Comparison of ENCODE assay signal across 12 cellular contexts in the genomic region with DNA sequence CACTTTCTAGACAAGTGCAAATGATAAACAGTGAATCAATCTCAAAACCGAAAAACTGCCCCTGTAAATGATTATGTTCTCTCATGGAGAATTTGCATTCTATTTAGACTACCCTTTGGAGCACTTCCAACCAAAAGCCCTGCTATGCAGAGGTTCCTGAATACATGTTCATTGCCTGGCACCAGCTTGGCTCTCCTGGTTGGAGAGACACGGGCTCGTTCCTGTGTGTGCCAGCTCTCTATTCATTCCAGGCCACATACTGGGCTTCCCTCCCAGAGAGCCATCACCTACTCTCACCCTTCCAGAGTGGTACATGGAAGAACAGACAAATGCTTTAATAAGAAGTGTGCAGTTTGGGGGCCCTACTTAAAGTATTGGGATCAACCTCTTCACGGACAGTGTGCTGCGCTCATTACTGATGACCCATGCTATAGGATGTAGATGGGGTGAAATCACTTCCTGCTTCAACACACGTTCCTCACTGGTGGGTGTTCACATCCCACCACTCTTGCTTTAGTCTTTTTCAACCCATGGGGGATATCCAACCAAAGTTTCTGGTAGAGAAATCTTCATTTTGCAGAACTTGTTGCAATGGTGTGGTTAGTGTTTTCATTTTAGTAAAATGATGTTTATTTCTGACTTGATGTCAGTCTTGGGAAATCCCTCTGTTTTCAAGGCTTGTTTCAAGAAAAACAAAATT. TPM values are rescaled to one million over a fixed set of nuclear protein-coding genes. Genes with fewer than 3 reads are reported as not detected.
DNase-seq lines count a peak whose midpoint lies in the region; ATAC-seq and TF ChIP-seq lines count a peak whose summit lies in the region.
"Had no signal": no experiment of that assay in that cellular context is flagged by ENCODE, and none has a peak within 500 bp of the region (broad histone marks: within the 10 kb centered on the region; RNA-seq: fewer than 3 reads in every experiment).

No MANE protein-coding gene starts in this region.

- H4K91ac ChIP-seq in trophoblast cell (ENCODE audit: low read depth, low read length), result peak overlapping the region; percentile 84

- peak overlapping the region; percentile 79 for H2BK5ac ChIP-seq in trophoblast cell (ENCODE audit: low read depth, low read length, poor library complexity)

- H3K36me3 ChIP-seq in gastroesophageal sphincter (no peaks in the 10 kb centered on the region), trophoblast cell (ENCODE audit: control insufficient read depth in 1 of 2, insufficient read depth in 2 of 2, low read length in 2 of 2) (peaks cover 5 to 9% of the 10 kb centered on the region in 2 experiments)

- peak overlapping the region; percentile 77 for H3K14ac ChIP-seq in trophoblast cell (ENCODE audit: low read length)

- peak overlapping the region; percentile 67 to 92 (median 86) for H3K27ac ChIP-seq in gastroesophageal sphincter
- peak overlapping the region; percentile 100 for H3K27ac ChIP-seq in trophoblast cell (ENCODE audit: low read depth, low read length)

- intact Hi-C loops in Right ventricle myocardium superior (cut with DNase I) (loop anchor here (5.0 kb wide), 1 partner anchor 36 kb away; no protein-coding TSS in a partner anchor), cardiac septum (cut with DNase I) (loop anchor here (5.0 kb wide), 1 partner anchor 91 kb away; no protein-coding TSS in a partner anchor)

- H3K9ac ChIP-seq in trophoblast cell (ENCODE audit: low read length), result no peak overlapping the region

- H2BK120ac ChIP-seq in trophoblast cell (ENCODE audit: insufficient read depth, low read length, poor library complexity), result peak overlapping the region; percentile 95

- TF ChIP-seq EP300 in gastroesophageal sphincter (IDR thresholded peaks at IDR 0.05), result no peak

- H3K79me2 ChIP-seq in trophoblast cell (ENCODE audit: control insufficient read depth, insufficient read depth, low read length, poor library complexity), result peaks cover 14% of the 10 kb centered on the region

- H3K36me3 Mint-ChIP-seq in activated naive CD8-positive, alpha-beta T cell treated with anti-CD3 and anti-CD28 coated beads, Interleukin-2, amount 50 U/mL, for 24 hours (ENCODE audit: low read depth), result no peaks in the 10 kb centered on the region

- H2AFZ ChIP-seq in trophoblast cell (ENCODE audit: insufficient read depth, low read length, poor library complexity), result peak overlapping the region; percentile 1

- H3K79me1 ChIP-seq in trophoblast cell (ENCODE audit: low read length), result peaks cover 48% of the 10 kb centered on the region

- H3K27me3 ChIP-seq in gastroesophageal sphincter (no peaks in the 10 kb centered on the region), trophoblast cell (ENCODE audit: insufficient read depth, low read length) (no peaks in the 10 kb centered on the region)

- H3K27me3 Mint-ChIP-seq in activated naive CD8-positive, alpha-beta T cell treated with anti-CD3 and anti-CD28 coated beads, Interleukin-2, amount 50 U/mL, for 24 hours, result no peaks in the 10 kb centered on the region

- 43 to 75% methylated on average over 1 to 4 of the region's 6 CpGs for WGBS in gastroesophageal sphincter (ENCODE audit: low coverage in 1 of 2), 2 donors
- WGBS in trophoblast cell (ENCODE audit: extremely low coverage, insufficient coverage, insufficient read length), result no CpG with 5 or more reads among the region's 6 CpGs

- H3K9me3 ChIP-seq in gastroesophageal sphincter (no peaks in the 10 kb centered on the region), trophoblast cell (ENCODE audit: insufficient read depth, low read depth, low read length) (peaks cover 2% of the 10 kb centered on the region)

- peak overlapping the region; percentile 88 for H3K18ac ChIP-seq in trophoblast cell (ENCODE audit: low read length)

- H3K4me3 ChIP-seq in gastroesophageal sphincter (peak overlapping the region in 1 of 2 donors; percentile 11), trophoblast cell (ENCODE audit: low read depth, low read length) (no peak overlapping the region)

- peak overlapping the region; percentile 72 for H2BK12ac ChIP-seq in trophoblast cell (ENCODE audit: low read length)

- peak overlapping the region; percentile 48 for H4K8ac ChIP-seq in trophoblast cell (ENCODE audit: low read depth, low read length)

- peak overlapping the region; percentile 40 for H2AK5ac ChIP-seq in trophoblast cell (ENCODE audit: low read length)

- H4K12ac ChIP-seq in trophoblast cell (ENCODE audit: low read depth, low read length), result no peak overlapping the region

- no peak for TF ChIP-seq POLR2A in gastroesophageal sphincter (IDR thresholded peaks at IDR 0.05)

- H3K4me1 ChIP-seq in gastroesophageal sphincter (peaks cover 9 to 92% (median 34%) of the 10 kb centered on the region in 3 donors), trophoblast cell (ENCODE audit: control insufficient read depth in 1 of 2, insufficient read depth in 2 of 2, low read length in 2 of 2) (peaks cover 44 to 45% of the 10 kb centered on the region in 2 experiments)

- H3K9me3 Mint-ChIP-seq in activated naive CD8-positive, alpha-beta T cell treated with anti-CD3 and anti-CD28 coated beads, Interleukin-2, amount 50 U/mL, for 24 hours, result no peaks in the 10 kb centered on the region

- DNase-seq in Right ventricle myocardium superior (peak; percentile 61), cardiac septum (ENCODE audit: low spot score) (no peak), trophoblast cell (no peak), NCI-H1048 (lab: John Stamatoyannopoulos, UW) (no peak), germinal center (ENCODE audit: low spot score) (no peak), NOMO-1 (lab: John Stamatoyannopoulos, UW; ENCODE audit: unreplicated experiment in 2 of 2) (no peak)
- no peak for DNase-seq in activated naive CD8-positive, alpha-beta T cell treated with anti-CD3 and anti-CD28 coated beads, Interleukin-2, amount 50 U/mL, for 24 hours
- DNase-seq: activated CD4-positive, CD25-positive, alpha-beta regulatory T cell treated with anti-CD3 and anti-CD28 coated beads, Interleukin-2, amount 50 U/mL, for 72 hours; activated T-cell treated with anti-CD3 and anti-CD28 coated beads, Interleukin-2, amount 50 U/mL, for 48 hours; Kasumi-1; NCI-H510A treated with DMSO at 0.1 percent for 48 hours had no signal

- ATAC-seq in Right ventricle myocardium superior (ENCODE audit: poor library complexity), result peak; percentile 41
- no peak for ATAC-seq in gastroesophageal sphincter
- ATAC-seq in activated naive CD8-positive, alpha-beta T cell treated with anti-CD3 and anti-CD28 coated beads, Interleukin-2, amount 50 U/mL, for 24 hours, result no peak

- TF ChIP-seq CTCF in gastroesophageal sphincter (IDR thresholded peaks at IDR 0.05), result no peak

- no peak overlapping the region for H3K4me2 ChIP-seq in trophoblast cell (ENCODE audit: low read length)

- no peak overlapping the region for H3K27ac Mint-ChIP-seq in activated naive CD8-positive, alpha-beta T cell treated with anti-CD3 and anti-CD28 coated beads, Interleukin-2, amount 50 U/mL, for 24 hours

- H3K4me3 Mint-ChIP-seq in activated naive CD8-positive, alpha-beta T cell treated with anti-CD3 and anti-CD28 coated beads, Interleukin-2, amount 50 U/mL, for 24 hours, result no peak overlapping the region

- H3K4ac ChIP-seq in trophoblast cell (ENCODE audit: low read depth, low read length), result peak overlapping the region; percentile 95

- H3K23ac ChIP-seq in trophoblast cell (ENCODE audit: low read length), result peak overlapping the region; percentile 58

- peaks cover 7% of the 10 kb centered on the region for H3K4me1 Mint-ChIP-seq in activated naive CD8-positive, alpha-beta T cell treated with anti-CD3 and anti-CD28 coated beads, Interleukin-2, amount 50 U/mL, for 24 hours

RNA-seq across cellular contexts. Expression of gene NAA20, which starts 38.5 kb away (rescaled TPM):
- total RNA-seq in Right ventricle myocardium superior (59.2 TPM), cardiac septum (63.4 TPM), gastroesophageal sphincter (10 to 100 TPM; 22.7 to 47.0 (median 31.0) TPM)
- polyA plus RNA-seq in trophoblast cell (2013), result 42.9 and 45.3 TPM in 2 replicates
